In the genomic region with DNA sequence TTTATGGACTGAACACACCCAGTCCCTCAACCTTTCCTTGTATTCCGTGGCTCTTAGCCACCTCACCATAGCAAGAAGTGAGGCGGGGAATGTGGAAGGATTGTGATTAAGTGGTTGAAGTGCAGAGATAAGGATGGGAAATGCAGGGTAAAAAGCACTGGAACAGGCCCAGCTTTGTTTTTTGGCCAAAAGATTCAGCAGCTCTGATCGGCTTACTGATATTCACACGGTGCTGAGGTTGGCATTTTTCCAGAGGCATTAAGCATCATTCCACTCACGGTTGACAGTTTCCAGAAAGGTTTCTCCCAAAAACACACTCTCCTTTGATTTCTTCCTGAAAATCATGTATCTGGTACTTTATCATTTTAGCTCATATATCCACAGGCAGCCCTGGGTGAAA, we compare ENCODE assay signal across 24 cellular contexts.
DNase-seq lines count a peak whose midpoint lies in the region; ATAC-seq and TF ChIP-seq lines count a peak whose summit lies in the region.
"Had no signal": no experiment of that assay in that cellular context is flagged by ENCODE, and none has a peak within 500 bp of the region (broad histone marks: within the 10 kb centered on the region; RNA-seq: fewer than 3 reads in every experiment).

No MANE protein-coding gene starts in this region.

- peak; percentile 52 for DNase-seq in NCI-H2029 (lab: John Stamatoyannopoulos, UW)
- peak; percentile 17 for DNase-seq in NCI-H69 (lab: John Stamatoyannopoulos, UW)
- DNase-seq in left lung = no peak
- no peak for DNase-seq in RPMI8226
- no peak for DNase-seq in NCI-H2227 treated with DMSO at 0.1 percent for 48 hours (lab: John Stamatoyannopoulos, UW)
- DNase-seq in SJCRH30 = no peak
- DNase-seq: activated CD4-positive, alpha-beta T cell treated with anti-CD3 and anti-CD28 coated beads, Interleukin-2, amount 50 U/mL, for 4 hours; activated naive CD4-positive, alpha-beta T cell treated with anti-CD3 and anti-CD28 coated beads, Interleukin-2, amount 10 ng/mL, durations not matched to agents 7 days and 5 days; Calu3; colonic mucosa; effector memory CD4-positive, alpha-beta T cell; EL; GOT3; Kasumi-1; natural killer cell; NCI-H2107; Peyer's patch; SIG-M5; stimulated activated naive CD4-positive, alpha-beta T cell treated with Interleukin-2 at 50 U/mL for 16 hours; testis had no signal

- H3K4me3 ChIP-seq in HEK293 (ENCODE audit: low read depth, low read length) = no peak overlapping the region
- H3K4me3 ChIP-seq in left lung = no peak overlapping the region
- H3K4me3 ChIP-seq in SJCRH30 = no peak overlapping the region
- H3K4me3 ChIP-seq: colonic mucosa, Peyer's patch, testis, vagina had no signal

- no peak for TF ChIP-seq CTCF in HEK293 (tag by site-specific recombination; IDR thresholded peaks at IDR 0.05)
- TF ChIP-seq CTCF in left lung (IDR thresholded peaks at IDR 0.05) = no peak

- peak; percentile 34 for ATAC-seq in left lung
- ATAC-seq in HG03439 (IDR thresholded peaks at IDR 0.05; ENCODE audit: unreplicated experiment) = no peak
- ATAC-seq: natural killer cell had no signal

- POLR2A ChIA-PET in HEK293 (lab: Yijun Ruan, JAX) = no interaction called here

- H3K9me3 ChIP-seq in HEK293 (ENCODE audit: control insufficient read depth, insufficient read depth, low read depth, low read length) = no peaks in the 10 kb centered on the region
- H3K9me3 ChIP-seq in left lung = no peaks in the 10 kb centered on the region
- no peaks in the 10 kb centered on the region for H3K9me3 ChIP-seq in SJCRH30 (replicated peaks)
- H3K9me3 ChIP-seq: colonic mucosa, testis, vagina had no signal

- intact Hi-C loops in left lung (cut with DNase I) = no loop called here

- H3K27me3 ChIP-seq in left lung (no peaks in the 10 kb centered on the region), SJCRH30 (no peaks in the 10 kb centered on the region)
- H3K27me3 ChIP-seq: colonic mucosa, Peyer's patch, testis, vagina had no signal

- CTCF ChIA-PET in HEK293 (lab: Yijun Ruan, JAX) = no interaction called here

- H3K4me1 ChIP-seq in HEK293 (ENCODE audit: control insufficient read depth, insufficient read depth, low read length) = peaks cover 6% of the 10 kb centered on the region
- no peaks in the 10 kb centered on the region for H3K4me1 ChIP-seq in left lung
- peaks cover 10% of the 10 kb centered on the region for H3K4me1 ChIP-seq in SJCRH30
- H3K4me1 ChIP-seq: colonic mucosa, Peyer's patch, testis, vagina had no signal

- H3K27ac ChIP-seq in HEK293 (ENCODE audit: extremely low read depth, low read depth, low read length) (peak overlapping the region; percentile 16; the same call in 1 of the 2 replicates), left lung (no peak overlapping the region), SJCRH30 (no peak overlapping the region)
- H3K27ac ChIP-seq: C4-2B, colonic mucosa, Peyer's patch, testis, vagina had no signal

- no peaks in the 10 kb centered on the region for H3K36me3 ChIP-seq in HEK293 (ENCODE audit: control insufficient read depth in 2 of 2, insufficient read depth in 1 of 2, low read length in 2 of 2)
- H3K36me3 ChIP-seq in left lung = no peaks in the 10 kb centered on the region
- H3K36me3 ChIP-seq in SJCRH30 = no peaks in the 10 kb centered on the region
- H3K36me3 ChIP-seq: colonic mucosa, Peyer's patch, vagina had no signal

TF ChIP-seq in HEK293, 187 proteins besides CTCF, POLR2A, EP300 and RAD21:
- TF ChIP-seq, protein P1, sequence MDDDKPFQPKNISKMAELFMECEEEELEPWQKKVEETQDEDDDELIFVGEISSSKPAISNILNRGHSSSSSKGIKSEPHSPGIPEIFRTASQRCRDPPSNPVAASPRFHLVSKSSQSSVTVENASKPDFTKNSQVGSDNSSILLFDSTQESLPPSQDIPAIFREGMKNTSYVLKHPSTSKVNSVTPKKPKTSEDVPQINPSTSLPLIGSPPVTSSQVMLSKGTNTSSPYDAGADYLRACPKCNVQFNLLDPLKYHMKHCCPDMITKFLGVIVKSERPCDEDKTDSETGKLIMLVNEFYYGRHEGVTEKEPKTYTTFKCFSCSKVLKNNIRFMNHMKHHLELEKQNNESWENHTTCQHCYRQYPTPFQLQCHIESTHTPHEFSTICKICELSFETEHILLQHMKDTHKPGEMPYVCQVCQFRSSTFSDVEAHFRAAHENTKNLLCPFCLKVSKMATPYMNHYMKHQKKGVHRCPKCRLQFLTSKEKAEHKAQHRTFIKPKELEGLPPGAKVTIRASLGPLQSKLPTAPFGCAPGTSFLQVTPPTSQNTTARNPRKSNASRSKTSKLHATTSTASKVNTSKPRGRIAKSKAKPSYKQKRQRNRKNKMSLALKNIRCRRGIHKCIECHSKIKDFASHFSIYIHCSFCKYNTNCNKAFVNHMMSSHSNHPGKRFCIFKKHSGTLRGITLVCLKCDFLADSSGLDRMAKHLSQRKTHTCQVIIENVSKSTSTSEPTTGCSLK (tag by site-specific recombination; IDR thresholded peaks at IDR 0.05) = no peak
- TF ChIP-seq ZNF2 (tag by site-specific recombination; IDR thresholded peaks at IDR 0.05) = no peak
- TF ChIP-seq TRIM28 (IDR thresholded peaks at IDR 0.05; ENCODE audit: borderline replicate concordance, low read length) = peak; percentile 78; the same call in 1 of the 2 replicates
- TF ChIP-seq, protein P2, sequence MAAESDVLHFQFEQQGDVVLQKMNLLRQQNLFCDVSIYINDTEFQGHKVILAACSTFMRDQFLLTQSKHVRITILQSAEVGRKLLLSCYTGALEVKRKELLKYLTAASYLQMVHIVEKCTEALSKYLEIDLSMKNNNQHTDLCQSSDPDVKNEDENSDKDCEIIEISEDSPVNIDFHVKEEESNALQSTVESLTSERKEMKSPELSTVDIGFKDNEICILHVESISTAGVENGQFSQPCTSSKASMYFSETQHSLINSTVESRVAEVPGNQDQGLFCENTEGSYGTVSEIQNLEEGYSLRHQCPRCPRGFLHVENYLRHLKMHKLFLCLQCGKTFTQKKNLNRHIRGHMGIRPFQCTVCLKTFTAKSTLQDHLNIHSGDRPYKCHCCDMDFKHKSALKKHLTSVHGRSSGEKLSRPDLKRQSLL (tag by site-specific recombination; IDR thresholded peaks at IDR 0.05) = no peak
- peak; percentile 52; the same call in 1 of the 2 replicates for TF ChIP-seq KLF8 (tag by site-specific recombination; IDR thresholded peaks at IDR 0.05)
- 0 out of 2 replicates have a peak, but pooled peaks have one; percentile 8 for TF ChIP-seq ZNF629 (tag by site-specific recombination; IDR thresholded peaks at IDR 0.05)
- no peak for TF ChIP-seq KLF7 (tag by site-specific recombination; IDR thresholded peaks at IDR 0.05; ENCODE audit: borderline replicate concordance)
- no peak for TF ChIP-seq ZNF214 (tag by site-specific recombination; IDR thresholded peaks at IDR 0.05; ENCODE audit: borderline replicate concordance)
- TF ChIP-seq ZFP3 (tag by site-specific recombination; IDR thresholded peaks at IDR 0.05; ENCODE audit: low read depth) = no peak
- TF ChIP-seq, protein P3, sequence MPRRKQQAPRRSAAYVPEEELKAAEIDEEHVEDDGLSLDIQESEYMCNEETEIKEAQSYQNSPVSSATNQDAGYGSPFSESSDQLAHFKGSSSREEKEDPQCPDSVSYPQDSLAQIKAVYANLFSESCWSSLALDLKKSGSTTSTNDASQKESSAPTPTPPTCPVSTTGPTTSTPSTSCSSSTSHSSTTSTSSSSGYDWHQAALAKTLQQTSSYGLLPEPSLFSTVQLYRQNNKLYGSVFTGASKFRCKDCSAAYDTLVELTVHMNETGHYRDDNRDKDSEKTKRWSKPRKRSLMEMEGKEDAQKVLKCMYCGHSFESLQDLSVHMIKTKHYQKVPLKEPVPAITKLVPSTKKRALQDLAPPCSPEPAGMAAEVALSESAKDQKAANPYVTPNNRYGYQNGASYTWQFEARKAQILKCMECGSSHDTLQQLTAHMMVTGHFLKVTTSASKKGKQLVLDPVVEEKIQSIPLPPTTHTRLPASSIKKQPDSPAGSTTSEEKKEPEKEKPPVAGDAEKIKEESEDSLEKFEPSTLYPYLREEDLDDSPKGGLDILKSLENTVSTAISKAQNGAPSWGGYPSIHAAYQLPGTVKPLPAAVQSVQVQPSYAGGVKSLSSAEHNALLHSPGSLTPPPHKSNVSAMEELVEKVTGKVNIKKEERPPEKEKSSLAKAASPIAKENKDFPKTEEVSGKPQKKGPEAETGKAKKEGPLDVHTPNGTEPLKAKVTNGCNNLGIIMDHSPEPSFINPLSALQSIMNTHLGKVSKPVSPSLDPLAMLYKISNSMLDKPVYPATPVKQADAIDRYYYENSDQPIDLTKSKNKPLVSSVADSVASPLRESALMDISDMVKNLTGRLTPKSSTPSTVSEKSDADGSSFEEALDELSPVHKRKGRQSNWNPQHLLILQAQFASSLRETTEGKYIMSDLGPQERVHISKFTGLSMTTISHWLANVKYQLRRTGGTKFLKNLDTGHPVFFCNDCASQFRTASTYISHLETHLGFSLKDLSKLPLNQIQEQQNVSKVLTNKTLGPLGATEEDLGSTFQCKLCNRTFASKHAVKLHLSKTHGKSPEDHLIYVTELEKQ (tag by site-specific recombination; IDR thresholded peaks at IDR 0.05; ENCODE audit: borderline replicate concordance) = no peak

Comparison
In these comparisons a context has a peak if more than half of its experiments do, and no peak if none do; other contexts are left out.
1. DNase-seq: peak in NCI-H2029 (single experiment) and NCI-H69 (single experiment); none in left lung (0 of 2), RPMI8226 (single experiment), NCI-H2227 treated with DMSO at 0.1 percent for 48 hours (single experiment) and SJCRH30 (0 of 2).